ENCODE assay signal across 32 cellular contexts in the genomic region with DNA sequence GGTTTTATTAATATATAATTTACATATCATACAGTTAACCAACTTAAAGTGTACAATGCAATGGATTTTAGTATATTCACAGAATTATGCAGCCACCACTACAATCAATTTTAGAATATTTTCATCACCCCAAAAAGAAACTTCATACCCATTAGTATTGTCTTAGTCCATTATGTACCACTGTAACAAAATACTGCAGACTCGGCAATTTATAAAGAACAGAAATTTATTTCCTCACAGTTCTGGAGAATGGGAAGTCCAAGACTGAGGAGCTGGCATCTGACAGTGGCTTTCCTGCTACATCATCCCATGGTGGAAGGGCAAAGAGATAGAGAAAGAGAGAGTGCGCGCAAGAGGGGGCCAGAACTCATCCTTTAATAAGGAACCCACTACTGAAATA. TPM values are rescaled to one million over a fixed set of nuclear protein-coding genes. Genes with fewer than 3 reads are reported as not detected.
"Had no signal": no experiment of that assay in that cellular context is flagged by ENCODE, and none has a peak within 500 bp of the region (broad histone marks: within the 10 kb centered on the region; RNA-seq: fewer than 3 reads in every experiment).

No MANE protein-coding gene starts in this region.

- H3K36me3 ChIP-seq: ascending aorta, cardiac muscle cell had no signal

- H3K9me3 ChIP-seq: ascending aorta had no signal

- H3K4me1 ChIP-seq: ascending aorta had no signal

- ATAC-seq: activated CD8-positive, alpha-beta memory T cell treated with anti-CD3 and anti-CD28 coated beads, Interleukin-2, amount 10 ng/mL, durations not matched to agents 7 days and 5 days; activated CD8-positive, alpha-beta T cell treated with anti-CD3 and anti-CD28 coated beads, Interleukin-2, amount 10 ng/mL, durations not matched to agents 7 days and 5 days; activated naive CD8-positive, alpha-beta T cell treated with anti-CD3 and anti-CD28 coated beads, Interleukin-2, amount 50 U/mL, for 24 hours had no signal

- H3K27ac ChIP-seq: ascending aorta, cardiac muscle cell, VCaP had no signal

- DNase-seq: activated B cell treated with CpG ODN at 0.5 μM for 24 hours; activated CD4-positive, alpha-beta memory T cell treated with anti-CD3 and anti-CD28 coated beads, Interleukin-2, amount 10 ng/mL, durations not matched to agents 7 days and 5 days; activated CD4-positive, alpha-beta T cell treated with anti-CD3 and anti-CD28 coated beads for 4 hours; activated CD4-positive, alpha-beta T cell treated with anti-CD3 and anti-CD28 coated beads, Interleukin-2, amount 10 ng/mL, durations not matched to agents 24 days and 14 days; activated CD4-positive, alpha-beta T cell treated with anti-CD3 and anti-CD28 coated beads, Interleukin-2, amount 50 U/mL, for 48 hours; activated CD4-positive, CD25-positive, alpha-beta regulatory T cell treated with anti-CD3 and anti-CD28 coated beads, Interleukin-2, amount 50 U/mL, for 72 hours; activated CD8-positive, alpha-beta memory T cell treated with anti-CD3 and anti-CD28 coated beads for 24 hours; activated CD8-positive, alpha-beta memory T cell treated with anti-CD3 and anti-CD28 coated beads, Interleukin-2, amount 10 ng/mL, durations not matched to agents 7 days and 5 days; activated CD8-positive, alpha-beta memory T cell treated with anti-CD3 and anti-CD28 coated beads, Interleukin-2, amount 50 U/mL, for 48 hours; activated CD8-positive, alpha-beta T cell treated with anti-CD3 and anti-CD28 coated beads, Interleukin-2, amount 10 ng/mL, durations not matched to agents 7 days and 5 days; activated effector memory CD4-positive, alpha-beta T cell treated with Interleukin-2 at 50 U/mL for 16 hours; activated gamma-delta T cell; activated naive CD4-positive, alpha-beta T cell treated with anti-CD3 and anti-CD28 coated beads, Interleukin-2, amount 10 ng/mL, durations not matched to agents 7 days and 5 days; activated naive CD4-positive, alpha-beta T cell treated with Interleukin-2 at 50 U/mL for 16 hours; activated naive CD8-positive, alpha-beta T cell treated with anti-CD3 and anti-CD28 coated beads, Interleukin-2, amount 10 ng/mL, durations not matched to agents 7 days and 5 days; activated naive CD8-positive, alpha-beta T cell treated with anti-CD3 and anti-CD28 coated beads, Interleukin-2, amount 50 U/mL, for 24 hours; activated T-cell treated with anti-CD3 and anti-CD28 coated beads, Interleukin-2, amount 50 U/mL, for 24 hours; activated T-cell treated with anti-CD3 and anti-CD28 coated beads, Interleukin-2, amount 50 U/mL, for 48 hours; amygdala; anterior cingulate cortex; caudate nucleus; cerebellar nuclear complex; T-helper 2 cell; T-helper 9 cell had no signal

- FAIRE-seq: bronchial epithelial cell, TTC549 had no signal

- H3K4me3 ChIP-seq: ascending aorta, cardiac muscle cell had no signal

- H3K27me3 ChIP-seq: cardiac muscle cell had no signal

RNA-seq across cellular contexts. Expression of gene ZCCHC13, which starts 8.9 kb away (rescaled TPM):
- total RNA-seq: activated B cell treated with CpG ODN at 0.5 μM for 24 hours; activated CD4-positive, alpha-beta memory T cell treated with anti-CD3 and anti-CD28 coated beads, Interleukin-2, amount 10 ng/mL, durations not matched to agents 7 days and 5 days; activated CD4-positive, alpha-beta T cell treated with anti-CD3 and anti-CD28 coated beads, Interleukin-2, amount 10 ng/mL, durations not matched to agents 24 days and 14 days; activated CD8-positive, alpha-beta memory T cell treated with anti-CD3 and anti-CD28 coated beads, Interleukin-2, amount 10 ng/mL, durations not matched to agents 7 days and 5 days; activated CD8-positive, alpha-beta T cell treated with anti-CD3 and anti-CD28 coated beads, Interleukin-2, amount 10 ng/mL, durations not matched to agents 7 days and 5 days; activated naive CD8-positive, alpha-beta T cell treated with anti-CD3 and anti-CD28 coated beads, Interleukin-2, amount 10 ng/mL, durations not matched to agents 7 days and 5 days; activated T-helper 2 cell treated with anti-CD3 and anti-CD28 coated beads, Interferon-gamma antibody, Interleukin-2, Interleukin-4, amounts not matched to agents 10 μg/mL and 5 μg/mL and 100 μg/mL, durations not matched to agents 14 hours and 24 hours and 36 hours; ascending aorta; bronchial epithelial cell; cardiac muscle cell; chondrocyte had no signal
- polyA plus RNA-seq: adipose tissue, cardiac muscle cell had no signal
